In the genomic region with DNA sequence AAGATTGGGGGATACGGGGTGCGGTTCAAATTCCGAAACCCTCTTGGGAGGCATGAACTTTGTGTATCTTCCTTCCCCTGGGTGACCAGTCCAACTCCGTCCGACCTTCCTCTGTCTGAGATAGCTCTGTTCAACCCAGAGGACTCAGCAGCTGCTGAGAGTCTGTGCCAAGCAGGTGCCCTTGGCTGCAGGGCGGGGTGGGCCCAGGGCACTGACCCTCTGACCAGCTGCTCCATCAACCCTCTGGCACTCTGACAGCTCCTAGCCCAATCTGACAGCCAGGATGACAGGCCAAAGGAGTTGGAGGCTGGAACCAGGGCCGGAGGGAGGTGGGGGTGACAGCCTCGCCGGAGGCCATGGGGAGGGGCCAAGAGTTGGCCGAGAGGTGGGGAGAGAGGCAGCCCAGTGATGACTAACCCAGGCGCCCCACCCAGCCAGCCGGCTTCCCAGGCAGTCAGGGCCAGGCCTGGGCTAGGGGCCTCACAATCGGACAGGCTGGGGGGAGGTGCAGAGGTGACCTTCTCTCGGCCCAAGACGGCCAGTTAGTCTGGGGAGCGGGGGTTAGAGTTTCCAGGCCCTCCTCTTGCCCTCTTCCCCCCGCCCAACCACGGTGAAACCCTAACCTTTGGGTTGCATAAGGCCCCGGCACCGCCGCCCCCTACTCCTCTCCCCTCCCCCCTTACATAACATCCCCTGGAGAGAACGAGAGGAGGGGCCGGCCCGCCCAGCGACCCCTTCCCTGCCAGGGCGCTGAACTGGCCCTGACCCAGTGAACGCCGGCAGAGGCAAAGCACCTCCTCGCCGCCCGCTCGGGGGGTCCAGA, we compare ENCODE assay signal across 9 cellular contexts. TPM values are rescaled to one million over a fixed set of nuclear protein-coding genes. Genes with fewer than 3 reads are reported as not detected.
DNase-seq lines count a peak whose midpoint lies in the region; ATAC-seq, FAIRE-seq and TF ChIP-seq lines count a peak whose summit lies in the region.
"Had no signal": no experiment of that assay in that cellular context is flagged by ENCODE, and none has a peak within 500 bp of the region (broad histone marks: within the 10 kb centered on the region; RNA-seq: fewer than 3 reads in every experiment).

No MANE protein-coding gene starts in this region.

- no peak overlapping the region for H2AFZ ChIP-seq in PC-9

- H3K36me3 Mint-ChIP-seq in activated naive CD8-positive, alpha-beta T cell treated with anti-CD3 and anti-CD28 coated beads, Interleukin-2, amount 10 ng/mL, durations not matched to agents 7 days and 5 days = peaks cover 3% of the 10 kb centered on the region

- POLR2A ChIA-PET in PC-9 (lab: Charles Lee; ENCODE audit: unreplicated experiment) = interaction anchor here (0.5 to 2.0 kb wide), 8 partner anchors 37 to 678 kb away, joined by 3 to 18 read pairs (median 4); partner anchors contain the start of genes INPP5K, RILP and SMYD4
- POLR2A ChIA-PET in activated naive CD8-positive, alpha-beta T cell treated with anti-CD3 and anti-CD28 coated beads, Interleukin-2, amount 10 ng/mL, durations not matched to agents 7 days and 5 days (lab: Charles Lee) = interaction anchor here (1.1 to 3.1 kb wide), 6 partner anchors 31 to 374 kb away, joined by 3 to 25 read pairs (median 16); partner anchors contain the start of genes PRPF8, RPA1 and SMYD4

- H3K27ac Mint-ChIP-seq in activated naive CD8-positive, alpha-beta T cell treated with anti-CD3 and anti-CD28 coated beads, Interleukin-2, amount 10 ng/mL, durations not matched to agents 7 days and 5 days = peak overlapping the region; percentile 60

- H4K20me1 ChIP-seq in PC-9 (ENCODE audit: insufficient read depth) = peaks cover 4% of the 10 kb centered on the region; the same call in 1 of the 2 replicates

- in situ Hi-C loops in GM13976 (cut with MboI; ENCODE audit: low sequenced_read_pairs, unreplicated experiment) = loop anchor here (25.0 kb wide), 1 partner anchor 322 kb away; the partner anchor contains the start of genes DPH1, OVCA2 and RTN4RL1

- TSS peak; percentile 32 for BruUV-seq in PC-9 (replicated peaks; lab: Mats Ljungman, UMichigan)

- H3K4me1 ChIP-seq in PC-9 (replicated peaks; ENCODE audit: insufficient read depth) = peaks cover 33% of the 10 kb centered on the region
- peaks cover 13 to 25% (median 17%) of the 10 kb centered on the region in 3 donors for H3K4me1 ChIP-seq in pancreas

- H3K4me3 ChIP-seq in PC-9 (peak overlapping the region; percentile 81), pancreas (peak overlapping the region; percentile 68 to 90 (median 80))

- 1 to 4% methylated on average over 17 to 32 of the region's 32 CpGs for WGBS in pancreas, 2 donors

- H3K4me3 Mint-ChIP-seq in activated naive CD8-positive, alpha-beta T cell treated with anti-CD3 and anti-CD28 coated beads, Interleukin-2, amount 10 ng/mL, durations not matched to agents 7 days and 5 days = peak overlapping the region; percentile 63

- H3K9me3 ChIP-seq in PC-9 (ENCODE audit: insufficient read depth, low read depth) (no peaks in the 10 kb centered on the region), pancreas (no peaks in the 10 kb centered on the region)

- H3K27me3 Mint-ChIP-seq in activated naive CD8-positive, alpha-beta T cell treated with anti-CD3 and anti-CD28 coated beads, Interleukin-2, amount 10 ng/mL, durations not matched to agents 7 days and 5 days = peaks cover 15% of the 10 kb centered on the region

- peaks cover 23% of the 10 kb centered on the region for H3K4me1 Mint-ChIP-seq in activated naive CD8-positive, alpha-beta T cell treated with anti-CD3 and anti-CD28 coated beads, Interleukin-2, amount 10 ng/mL, durations not matched to agents 7 days and 5 days

- no peak for FAIRE-seq in pancreas (lab: Jason Lieb, UNC)

- peaks cover 48% of the 10 kb centered on the region for H3F3A ChIP-seq in PC-9 (ENCODE audit: insufficient read depth, low read depth)

- H3K27ac ChIP-seq in PC-9 (peak overlapping the region; percentile 81), pancreas (peak overlapping the region; percentile 80 to 96 (median 86))

- DNase-seq in GM13976 (ENCODE audit: low spot score) (peak; percentile 50), PC-9 (peak; percentile 84 to 96), cardiac septum (ENCODE audit: low spot score) (peak; percentile 96), pancreas (peak; percentile 83 to 94 (median 89))
- DNase-seq in activated naive CD8-positive, alpha-beta T cell treated with anti-CD3 and anti-CD28 coated beads, Interleukin-2, amount 10 ng/mL, durations not matched to agents 7 days and 5 days = peak; percentile 50

- peak overlapping the region; percentile 72 for H3K4me2 ChIP-seq in PC-9

- no peaks in the 10 kb centered on the region for H3K9me3 Mint-ChIP-seq in activated naive CD8-positive, alpha-beta T cell treated with anti-CD3 and anti-CD28 coated beads, Interleukin-2, amount 10 ng/mL, durations not matched to agents 7 days and 5 days

- H3K9me2 ChIP-seq in PC-9 (ENCODE audit: insufficient read depth) = no peaks in the 10 kb centered on the region

- CTCF ChIA-PET in PC-9 (lab: Charles Lee) = interaction anchor here (1.9 to 2.0 kb wide), 2 partner anchors 150 kb away, joined by 5 to 8 read pairs; no protein-coding TSS in a partner anchor

- H3K27me3 ChIP-seq in PC-9 (ENCODE audit: insufficient read depth, low read depth) = no peaks in the 10 kb centered on the region
- H3K27me3 ChIP-seq in pancreas = no peaks in the 10 kb centered on the region

- peaks cover 20% of the 10 kb centered on the region for H3K79me2 ChIP-seq in PC-9 (ENCODE audit: low read depth)

- intact Hi-C loops in PC-9 (cut with micrococcal nuclease; ENCODE audit: unreplicated experiment) = loop anchor here (1.0 to 10.0 kb wide), 7 partner anchors 48 to 456 kb away; partner anchors contain the start of gene OVCA2
- intact Hi-C loops in cardiac septum (cut with DNase I) = loop anchor here (2.0 to 10.0 kb wide), 3 partner anchors 66 to 310 kb away; partner anchors contain the start of genes RILP and RTN4RL1
- intact Hi-C loops in pancreas (cut with DNase I) = no loop called here

- ATAC-seq in activated naive CD8-positive, alpha-beta T cell treated with anti-CD3 and anti-CD28 coated beads, Interleukin-2, amount 10 ng/mL, durations not matched to agents 7 days and 5 days (ENCODE audit: low read depth) = no peak
- peak; percentile 34 to 53 (median 51) for ATAC-seq in pancreas
- no peak for ATAC-seq in GM21367 (IDR thresholded peaks at IDR 0.05; ENCODE audit: unreplicated experiment)
- no peak for ATAC-seq in GM21515 (IDR thresholded peaks at IDR 0.05; ENCODE audit: unreplicated experiment)
- no peak for ATAC-seq in HG03097 (IDR thresholded peaks at IDR 0.05; ENCODE audit: low FRiP score, unreplicated experiment)

- 0 out of 2 replicates have a peak, but pooled peaks cover 14% of the 10 kb centered on the region for H3K36me3 ChIP-seq in PC-9 (ENCODE audit: low read depth)
- H3K36me3 ChIP-seq in pancreas = no peaks in the 10 kb centered on the region

- TF ChIP-seq CTCF in GM13976 (IDR thresholded peaks at IDR 0.05; ENCODE audit: borderline replicate concordance, control extremely low read depth, extremely low read depth, insufficient read depth, missing control alignments) (no peak), PC-9 (conservative IDR thresholded peaks at IDR 0.05) (no peak), pancreas (IDR thresholded peaks at IDR 0.05) (no peak)

RNA-seq across cellular contexts. Expression of gene TLCD2, which starts 5.0 kb away (rescaled TPM):
- total RNA-seq in PC-9 (2021) = 6.1 and 6.7 TPM in 2 replicates
- total RNA-seq in activated naive CD8-positive, alpha-beta T cell treated with anti-CD3 and anti-CD28 coated beads, Interleukin-2, amount 10 ng/mL, durations not matched to agents 7 days and 5 days = under 1 TPM; 0.20 to 0.30 TPM
- total RNA-seq in cardiac septum = 2.6 TPM
- total RNA-seq in pancreas = 1 to 10 TPM in 5 of 6 donors, under 1 TPM in 1; 0.56 to 2.8 (median 1.4) TPM
- 1 to 10 TPM in 1 of 2 donors, under 1 TPM in 1; 0.75 to 1.4 TPM for polyA plus RNA-seq in pancreas

RNA-seq across cellular contexts. Expression of gene WDR81, which starts 9.3 kb away (rescaled TPM):
- total RNA-seq in PC-9 (2021) = 20.2 and 20.5 TPM in 2 replicates
- total RNA-seq in activated naive CD8-positive, alpha-beta T cell treated with anti-CD3 and anti-CD28 coated beads, Interleukin-2, amount 10 ng/mL, durations not matched to agents 7 days and 5 days = 10 to 100 TPM; 35.8 to 36.7 TPM
- 7.2 TPM for total RNA-seq in cardiac septum
- 10 to 100 TPM in 2 of 6 donors, 1 to 10 TPM in 4; 5.7 to 17.0 (median 8.3) TPM for total RNA-seq in pancreas
- polyA plus RNA-seq in pancreas = 10 to 100 TPM; 14.2 to 24.4 TPM

RNA-seq across cellular contexts. Expression of gene SERPINF2, which starts 27.5 kb away (rescaled TPM):
- total RNA-seq in PC-9 (2021) (9.5 and 10.5 TPM in 2 replicates), cardiac septum (1.2 TPM), pancreas (1 to 10 TPM; 1.4 to 5.8 (median 3.4) TPM)
- under 1 TPM; 0.23 to 0.33 TPM for total RNA-seq in activated naive CD8-positive, alpha-beta T cell treated with anti-CD3 and anti-CD28 coated beads, Interleukin-2, amount 10 ng/mL, durations not matched to agents 7 days and 5 days
- polyA plus RNA-seq in pancreas = 1 to 10 TPM; 5.6 to 8.8 TPM
- total RNA-seq: glomerular endothelial cell had no signal

RNA-seq across cellular contexts. Expression of gene PRPF8, which starts 30.5 kb away (rescaled TPM):
- 437 and 496 TPM in 2 replicates for total RNA-seq in PC-9 (2021)
- 100 to 1,000 TPM; 346 to 350 TPM for total RNA-seq in activated naive CD8-positive, alpha-beta T cell treated with anti-CD3 and anti-CD28 coated beads, Interleukin-2, amount 10 ng/mL, durations not matched to agents 7 days and 5 days
- 162 TPM for total RNA-seq in cardiac septum
- total RNA-seq in pancreas = 100 to 1,000 TPM in 3 of 6 donors, 10 to 100 TPM in 3; 88.8 to 129 (median 100.0) TPM
- 10 to 100 TPM; 78.9 to 93.1 TPM for polyA plus RNA-seq in pancreas

RNA-seq across cellular contexts. Expression of gene SERPINF1, which starts 46.7 kb away (rescaled TPM):
- total RNA-seq in PC-9 (2021) (0.57 and 0.75 TPM in 2 replicates), cardiac septum (163 TPM), pancreas (100 to 1,000 TPM in 2 of 6 donors, 10 to 100 TPM in 4; 40.6 to 178 (median 82.0) TPM)
- total RNA-seq in activated naive CD8-positive, alpha-beta T cell treated with anti-CD3 and anti-CD28 coated beads, Interleukin-2, amount 10 ng/mL, durations not matched to agents 7 days and 5 days = 1 to 10 TPM; 2.2 to 2.8 TPM
- polyA plus RNA-seq in pancreas = 10 to 100 TPM; 73.1 to 95.9 TPM

Comparison
In these comparisons a context has a peak if more than half of its experiments do, and no peak if none do; other contexts are left out.
1. ATAC-seq: peak in pancreas (4 of 4); none in activated naive CD8-positive, alpha-beta T cell treated with anti-CD3 and anti-CD28 coated beads, Interleukin-2, amount 10 ng/mL, durations not matched to agents 7 days and 5 days (single experiment), GM21367 (single experiment), GM21515 (single experiment) and HG03097 (single experiment).
2. intact Hi-C loops: an anchor here in PC-9 (1.0 to 10.0 kb wide) and cardiac septum (2.0 to 10.0 kb wide); none called in pancreas.
3. Peak in every context shown above with its lines, with median percentiles within 50 percentile points of each other: DNase-seq.